24 cellular contexts compared by ENCODE assay signal in the genomic region with DNA sequence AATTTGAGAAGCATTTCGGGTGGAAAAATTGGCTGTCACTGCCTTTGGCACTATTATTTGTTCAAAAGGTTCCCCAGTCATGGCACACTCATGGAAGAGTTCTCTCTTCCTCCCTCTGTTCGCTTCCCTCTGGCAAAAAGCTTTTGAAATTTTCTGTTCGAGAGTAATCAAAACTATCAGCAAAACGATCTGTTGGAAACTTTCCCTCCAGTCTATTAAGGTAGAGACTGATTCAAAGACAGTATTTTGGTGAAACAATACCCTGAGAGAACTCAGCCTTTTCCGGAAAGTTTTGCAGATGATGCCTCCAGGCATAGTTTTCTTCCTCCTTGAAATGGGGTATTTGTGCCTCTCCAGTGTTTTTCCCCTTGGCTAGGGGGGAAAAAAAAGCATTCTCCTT. TPM values are rescaled to one million over a fixed set of nuclear protein-coding genes. Genes with fewer than 3 reads are reported as not detected.
"Had no signal": no experiment of that assay in that cellular context is flagged by ENCODE, and none has a peak within 500 bp of the region (broad histone marks: within the 10 kb centered on the region; RNA-seq: fewer than 3 reads in every experiment).

No MANE protein-coding gene starts in this region.

- H3K36me3 Mint-ChIP-seq: brain; stimulated activated effector memory CD8-positive, alpha-beta T cell treated with anti-CD3 and anti-CD28 coated beads, Interleukin-12 subunit alpha, Interleukin-12 subunit beta, amount 100 ng/mL, for 72 hours; T-cell had no signal

- H3K9me3 ChIP-seq: neutrophil, right lobe of liver had no signal

- H3K27ac ChIP-seq: neutrophil, right lobe of liver, skin epidermis, upper lobe of left lung, VCaP had no signal

- H3K4me3 Mint-ChIP-seq: activated naive CD4-positive, alpha-beta T cell treated with anti-CD3 and anti-CD28 coated beads, Interleukin-2, amount 50 U/mL, for 24 hours; natural killer cell treated with Interleukin-12 subunit alpha and Interleukin-12 subunit beta and Interleukin-15 and Interleukin-18, amount 100 ng/mL, for 72 hours; stimulated activated effector memory CD8-positive, alpha-beta T cell treated with anti-CD3 and anti-CD28 coated beads, Interleukin-12 subunit alpha, Interleukin-12 subunit beta, amount 100 ng/mL, for 72 hours; stimulated activated naive CD8-positive, alpha-beta T cell treated with anti-CD3 and anti-CD28 coated beads, Interleukin-15, amount 100 ng/mL, for 72 hours; T-cell; T-helper 2 cell treated with Interferon-gamma antibody and Interleukin-4, amounts not matched to agents 5 μg/mL and 100 μg/mL, for 36 hours had no signal

- ATAC-seq: esophagus mucosa; left ventricle myocardium superior; natural killer cell treated with Interleukin-12 subunit alpha and Interleukin-12 subunit beta and Interleukin-15 and Interleukin-18, amount 100 ng/mL, for 72 hours; right lobe of liver; stimulated activated effector memory CD8-positive, alpha-beta T cell treated with anti-CD3 and anti-CD28 coated beads, Interleukin-12 subunit alpha, Interleukin-12 subunit beta, amount 100 ng/mL, for 72 hours; stimulated activated naive CD8-positive, alpha-beta T cell treated with anti-CD3 and anti-CD28 coated beads, Interleukin-15, amount 100 ng/mL, for 72 hours; T-cell had no signal

- H3K27ac Mint-ChIP-seq: activated naive CD4-positive, alpha-beta T cell treated with anti-CD3 and anti-CD28 coated beads, Interleukin-2, amount 50 U/mL, for 24 hours; brain; natural killer cell treated with Interleukin-12 subunit alpha and Interleukin-12 subunit beta and Interleukin-15 and Interleukin-18, amount 100 ng/mL, for 72 hours; stimulated activated effector memory CD8-positive, alpha-beta T cell treated with anti-CD3 and anti-CD28 coated beads, Interleukin-12 subunit alpha, Interleukin-12 subunit beta, amount 100 ng/mL, for 72 hours; stimulated activated naive CD8-positive, alpha-beta T cell treated with anti-CD3 and anti-CD28 coated beads, Interleukin-15, amount 100 ng/mL, for 72 hours; T-cell; T-helper 2 cell treated with Interferon-gamma antibody and Interleukin-4, amounts not matched to agents 5 μg/mL and 100 μg/mL, for 36 hours had no signal

- DNase-seq: activated CD4-positive, alpha-beta T cell treated with anti-CD3 and anti-CD28 coated beads, Interleukin-2, amount 50 U/mL, for 1 hour; activated CD4-positive, CD25-positive, alpha-beta regulatory T cell treated with anti-CD3 and anti-CD28 coated beads, Interleukin-2, amount 50 U/mL, for 72 hours; activated gamma-delta T cell treated with Interleukin-2 at 50 U/mL for 16 hours; activated T-cell treated with anti-CD3 and anti-CD28 coated beads, Interleukin-2, amount 50 U/mL, for 1 hour; anterior cingulate cortex; central memory CD4-positive, alpha-beta T cell; effector memory CD4-positive, alpha-beta T cell; hippocampal formation; left ventricle myocardium superior; right lobe of liver; stimulated activated CD4-positive, alpha-beta T cell treated with anti-CD3 and anti-CD28 coated beads, Interleukin-1b, Interleukin-23, amount 100 ng/mL, for 48 hours; stimulated activated naive CD8-positive, alpha-beta T cell treated with anti-CD3 and anti-CD28 coated beads, Interleukin-15, amount 100 ng/mL, for 72 hours; T-cell; upper lobe of left lung had no signal

- H3K4me3 ChIP-seq: right lobe of liver, skin epidermis, upper lobe of left lung had no signal

- H3K36me3 ChIP-seq: neutrophil, right lobe of liver, upper lobe of left lung had no signal

- H3K9me3 Mint-ChIP-seq: activated naive CD4-positive, alpha-beta T cell treated with anti-CD3 and anti-CD28 coated beads, Interleukin-2, amount 50 U/mL, for 24 hours; natural killer cell treated with Interleukin-12 subunit alpha and Interleukin-12 subunit beta and Interleukin-15 and Interleukin-18, amount 100 ng/mL, for 72 hours; stimulated activated effector memory CD8-positive, alpha-beta T cell treated with anti-CD3 and anti-CD28 coated beads, Interleukin-12 subunit alpha, Interleukin-12 subunit beta, amount 100 ng/mL, for 72 hours; stimulated activated naive CD8-positive, alpha-beta T cell treated with anti-CD3 and anti-CD28 coated beads, Interleukin-15, amount 100 ng/mL, for 72 hours; T-helper 2 cell treated with Interferon-gamma antibody and Interleukin-4, amounts not matched to agents 5 μg/mL and 100 μg/mL, for 36 hours had no signal

RNA-seq across cellular contexts. Expression of gene LPAR1, which starts 3.6 kb away (rescaled TPM):
- total RNA-seq: dermis microvascular lymphatic vessel endothelial cell had no signal
